ENCODE assay signal across 18 cellular contexts in the genomic region with DNA sequence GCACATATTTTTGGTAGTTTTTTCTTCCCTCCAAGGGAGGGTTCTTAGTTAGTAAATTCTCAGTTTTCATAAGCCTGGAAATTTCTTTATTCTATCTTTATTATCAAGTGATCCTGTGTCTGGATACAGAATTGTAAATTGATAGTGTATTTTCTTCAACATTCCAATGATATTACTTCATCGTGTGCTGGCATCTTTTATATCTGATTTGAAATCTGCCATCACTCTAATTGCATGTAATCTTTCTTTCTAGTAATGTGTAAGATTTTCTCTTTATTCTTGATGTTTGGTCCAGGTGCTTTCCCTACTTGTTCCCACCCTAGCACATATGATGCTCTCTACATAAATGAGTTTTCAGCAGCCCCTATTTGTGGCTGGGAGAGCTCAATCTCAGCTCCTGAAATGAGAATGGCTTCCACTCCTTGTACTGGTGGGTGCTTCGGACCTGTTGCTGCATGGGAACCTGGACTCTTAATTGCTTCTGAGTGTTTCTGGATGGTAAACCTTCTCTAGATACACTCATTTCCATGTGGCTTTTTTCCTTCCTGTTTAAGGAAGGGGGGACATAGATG.
A peak's percentile ranks its signal among the peaks of the same experiment; 100 is the strongest.
DNase-seq lines count a peak whose midpoint lies in the region; ATAC-seq, FAIRE-seq and TF ChIP-seq lines count a peak whose summit lies in the region.
"Had no signal": no experiment of that assay in that cellular context is flagged by ENCODE, and none has a peak within 500 bp of the region (broad histone marks: within the 10 kb centered on the region; RNA-seq: fewer than 3 reads in every experiment).

No MANE protein-coding gene starts in this region.

- H3K9me3 ChIP-seq in esophagus muscularis mucosa (peaks cover 0 to 14% (median 4%) of the 10 kb centered on the region in 4 donors), right lobe of liver (peaks cover 0 to 5% (median 0%) of the 10 kb centered on the region in 4 donors)

- no peak for TF ChIP-seq POLR2A in esophagus muscularis mucosa (IDR thresholded peaks at IDR 0.05; ENCODE audit: low read depth)
- no peak for TF ChIP-seq POLR2A in right lobe of liver (IDR thresholded peaks at IDR 0.05)

- no peak for TF ChIP-seq EP300 in esophagus muscularis mucosa (IDR thresholded peaks at IDR 0.05)

- H3K27ac ChIP-seq in esophagus muscularis mucosa (replicated peaks in 1 of 4) (no peak overlapping the region), right lobe of liver (no peak overlapping the region)
- H3K27ac ChIP-seq: BLaER1 had no signal

- H3K4me3 ChIP-seq in esophagus muscularis mucosa (no peak overlapping the region), right lobe of liver (no peak overlapping the region)
- H3K4me3 ChIP-seq: BLaER1 had no signal

- WGBS in esophagus muscularis mucosa, result 93% methylated on average over 2 of the region's 2 CpGs
- 83% methylated on average over 2 of the region's 2 CpGs for WGBS in right lobe of liver (ENCODE audit: insufficient coverage, low coverage, low lambda C conversion rate, missing lambda C conversion rate)

- H3K27ac Mint-ChIP-seq in stimulated activated effector memory CD8-positive, alpha-beta T cell treated with anti-CD3 and anti-CD28 coated beads, Interleukin-12 subunit alpha, Interleukin-12 subunit beta, amount 100 ng/mL, for 72 hours, result no peak overlapping the region
- H3K27ac Mint-ChIP-seq: CD14-positive monocyte; CD8-positive, alpha-beta T cell; H9 had no signal

- H3K4me3 Mint-ChIP-seq in stimulated activated effector memory CD8-positive, alpha-beta T cell treated with anti-CD3 and anti-CD28 coated beads, Interleukin-12 subunit alpha, Interleukin-12 subunit beta, amount 100 ng/mL, for 72 hours, result no peak overlapping the region
- H3K4me3 Mint-ChIP-seq: CD8-positive, alpha-beta T cell; H9 had no signal

- no peaks in the 10 kb centered on the region for H3K36me3 Mint-ChIP-seq in stimulated activated effector memory CD8-positive, alpha-beta T cell treated with anti-CD3 and anti-CD28 coated beads, Interleukin-12 subunit alpha, Interleukin-12 subunit beta, amount 100 ng/mL, for 72 hours
- H3K36me3 Mint-ChIP-seq: CD14-positive monocyte; CD8-positive, alpha-beta T cell had no signal

- ATAC-seq in HG02870 (IDR thresholded peaks at IDR 0.05; ENCODE audit: unreplicated experiment) (peak; percentile 62), right lobe of liver (no peak), GM19035 (IDR thresholded peaks at IDR 0.05; ENCODE audit: unreplicated experiment) (no peak)
- peak; percentile 71 for ATAC-seq in stimulated activated effector memory CD8-positive, alpha-beta T cell treated with anti-CD3 and anti-CD28 coated beads, Interleukin-12 subunit alpha, Interleukin-12 subunit beta, amount 100 ng/mL, for 72 hours
- ATAC-seq: CD8-positive, alpha-beta T cell had no signal

- FAIRE-seq in D721Med (lab: Jason Lieb, UNC), result peak; percentile 56
- FAIRE-seq: H1 had no signal

- no peak for TF ChIP-seq CTCF in D721Med (IDR thresholded peaks at IDR 0.05; ENCODE audit: insufficient read depth, missing control alignments)
- TF ChIP-seq CTCF in esophagus muscularis mucosa (IDR thresholded peaks at IDR 0.05), result no peak
- TF ChIP-seq CTCF in right lobe of liver (IDR thresholded peaks at IDR 0.05), result no peak

- DNase-seq in D721Med (ENCODE audit: insufficient read length, low spot score) (no peak), esophagus muscularis mucosa (ENCODE audit: extremely low spot score) (peak; percentile 26), right lobe of liver (no peak), CD1c-positive myeloid dendritic cell (ENCODE audit: extremely low spot score) (no peak)
- DNase-seq in stimulated activated effector memory CD8-positive, alpha-beta T cell treated with anti-CD3 and anti-CD28 coated beads, Interleukin-12 subunit alpha, Interleukin-12 subunit beta, amount 100 ng/mL, for 72 hours (ENCODE audit: low spot score in 2 of 2), result peak in 1 of 2 donors; percentile 33
- DNase-seq: 8988T; Calu3; CD8-positive, alpha-beta T cell; DMS 273 treated with DMSO at 0.1 percent for 48 hours; DMS53; DND-41; GDM1; H9 had no signal

- no peaks in the 10 kb centered on the region for H3K27me3 ChIP-seq in esophagus muscularis mucosa
- no peaks in the 10 kb centered on the region for H3K27me3 ChIP-seq in right lobe of liver
- H3K27me3 ChIP-seq: BLaER1 had no signal

- H3K9me3 Mint-ChIP-seq in stimulated activated effector memory CD8-positive, alpha-beta T cell treated with anti-CD3 and anti-CD28 coated beads, Interleukin-12 subunit alpha, Interleukin-12 subunit beta, amount 100 ng/mL, for 72 hours, result peaks cover 20% of the 10 kb centered on the region

- intact Hi-C loops in esophagus muscularis mucosa (cut with DNase I), result no loop called here
- intact Hi-C loops in right lobe of liver (cut with DNase I), result no loop called here

- H3K36me3 ChIP-seq in esophagus muscularis mucosa, result no peaks in the 10 kb centered on the region
- no peaks in the 10 kb centered on the region for H3K36me3 ChIP-seq in right lobe of liver
- H3K36me3 ChIP-seq: BLaER1 had no signal

- H3K4me1 ChIP-seq in esophagus muscularis mucosa (peaks cover 0 to 9% (median 4%) of the 10 kb centered on the region in 4 donors), right lobe of liver (no peaks in the 10 kb centered on the region)
- H3K4me1 ChIP-seq: BLaER1 had no signal

- H3K4me1 Mint-ChIP-seq in stimulated activated effector memory CD8-positive, alpha-beta T cell treated with anti-CD3 and anti-CD28 coated beads, Interleukin-12 subunit alpha, Interleukin-12 subunit beta, amount 100 ng/mL, for 72 hours, result peaks cover 1% of the 10 kb centered on the region
- H3K4me1 Mint-ChIP-seq: CD14-positive monocyte, H9 had no signal

Comparison
In these comparisons a context has a peak if more than half of its experiments do, and no peak if none do; other contexts are left out.
1. ATAC-seq: peak in HG02870 (single experiment) and stimulated activated effector memory CD8-positive, alpha-beta T cell treated with anti-CD3 and anti-CD28 coated beads, Interleukin-12 subunit alpha, Interleukin-12 subunit beta, amount 100 ng/mL, for 72 hours (single experiment); none in right lobe of liver (0 of 4) and GM19035 (single experiment).